In the genomic region with DNA sequence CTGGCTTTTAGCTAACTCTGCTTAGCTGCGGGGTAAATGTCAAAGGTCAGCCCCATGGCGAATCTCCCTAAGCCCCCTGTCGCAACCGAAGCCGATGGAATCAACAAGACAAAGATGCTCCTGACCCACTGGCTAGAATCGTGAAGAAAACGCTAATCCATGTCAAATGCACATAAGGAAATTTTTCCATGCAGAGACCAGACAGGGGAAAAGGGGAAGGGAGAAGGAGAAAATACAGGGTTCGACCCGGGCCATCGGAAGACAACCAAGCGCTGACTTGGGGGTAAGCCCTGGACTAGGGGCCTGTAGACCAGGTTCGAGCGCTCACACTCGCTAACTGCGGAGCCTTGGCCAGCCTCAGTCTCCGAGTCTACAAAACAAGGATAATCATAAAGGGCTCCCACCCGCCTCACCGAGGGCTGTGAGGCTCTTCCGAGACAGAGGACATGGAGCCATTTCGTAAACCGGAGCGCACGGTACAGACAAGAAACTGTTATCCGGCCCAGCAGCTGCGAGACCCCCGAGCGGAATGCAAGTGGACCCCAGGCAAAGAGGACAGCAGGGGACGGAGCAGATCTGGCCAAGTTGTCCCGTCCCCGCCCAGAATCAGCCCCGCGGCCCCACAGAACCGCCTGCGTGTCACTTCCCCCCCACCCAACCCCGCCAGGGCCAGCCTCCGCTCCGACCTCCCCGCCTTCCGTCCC, we compare ENCODE assay signal across 8 cellular contexts. TPM values are rescaled to one million over a fixed set of nuclear protein-coding genes. Genes with fewer than 3 reads are reported as not detected.
DNase-seq lines count a peak whose midpoint lies in the region; ATAC-seq and TF ChIP-seq lines count a peak whose summit lies in the region.

No MANE protein-coding gene starts in this region.

- no peak overlapping the region for H2BK5ac ChIP-seq in H9 (ENCODE audit: insufficient read length, low read length)

- H2BK120ac ChIP-seq in H9 (ENCODE audit: low read depth, low read length, poor library complexity, severe bottlenecking): no peak overlapping the region

- no peak overlapping the region for H3T11ph ChIP-seq in H9 (ENCODE audit: low read length)

- no CpG with 5 or more reads among the region's 39 CpGs for WGBS in H9 (ENCODE audit: extremely low coverage, insufficient read length, low lambda C conversion rate)

- H2AK5ac ChIP-seq in H9 (ENCODE audit: insufficient read length, low read length): no peak overlapping the region

- H3K23me2 ChIP-seq in H9 (ENCODE audit: insufficient read length, low read depth, low read length, poor library complexity, severe bottlenecking): peaks cover 7% of the 10 kb centered on the region

- in situ Hi-C loops in Panc1 (cut with HindIII; ENCODE audit: low pct_unique_long_range_greater_than_20kb, low sequenced_read_pairs): no loop called here

- intact Hi-C loops in CD4-positive, alpha-beta memory T cell (cut with micrococcal nuclease): loop anchor here (1.0 to 2.0 kb wide), 5 partner anchors 9 to 234 kb away; a partner anchor contains a TSS
- intact Hi-C loops in Panc1 (cut with micrococcal nuclease; ENCODE audit: unreplicated experiment): no loop called here

- H4K20me1 ChIP-seq in H9 (ENCODE audit: control insufficient read depth, insufficient read depth, insufficient read length): no peaks in the 10 kb centered on the region

- H3K9ac ChIP-seq in H9 (ENCODE audit: extremely low read depth, insufficient read length, low read length) (peak overlapping the region; percentile 68), endocrine pancreas (ENCODE audit: control insufficient read depth, insufficient read depth, low read length) (peak overlapping the region; percentile 97)

- peak overlapping the region; percentile 90 to 97 (median 94) for H3K4me3 Mint-ChIP-seq in CD4-positive, alpha-beta memory T cell
- H3K4me3 Mint-ChIP-seq in H9 (peak overlapping the region; percentile 93 to 95), naive B cell (peak overlapping the region; percentile 91 to 97 (median 94))

- H3K4me3 ChIP-seq in CD4-positive, alpha-beta memory T cell (ENCODE audit: low read length in 2 of 2): peak overlapping the region; percentile 73 to 95
- H3K4me3 ChIP-seq in Panc1 (ENCODE audit: low read depth in 2 of 2, low read length in 2 of 2): peak overlapping the region; percentile 97
- peak overlapping the region; percentile 85 for H3K4me3 ChIP-seq in endocrine pancreas (ENCODE audit: control insufficient read depth, insufficient read depth, low read length)

- H3K18ac ChIP-seq in H9 (ENCODE audit: insufficient read length, low read depth, low read length): no peak overlapping the region

- H3K27ac Mint-ChIP-seq in CD4-positive, alpha-beta memory T cell: peak overlapping the region; percentile 90 to 99 (median 96)
- H3K27ac Mint-ChIP-seq in H9 (peak overlapping the region; percentile 92 to 97 (median 94)), naive B cell (peak overlapping the region; percentile 95 to 99 (median 97))

- no peak overlapping the region for H2BK15ac ChIP-seq in H9 (ENCODE audit: low read depth, low read length)

- DNase-seq in CD4-positive, alpha-beta memory T cell: peak in 1 of 5 donors; percentile 38
- no peak for DNase-seq in H9
- DNase-seq in Panc1 (ENCODE audit: low read depth, low spot score): no peak
- DNase-seq in naive B cell: no peak
- no peak for DNase-seq in NCI-H1092 (lab: John Stamatoyannopoulos, UW)
- DNase-seq in GDM1 (lab: John Stamatoyannopoulos, UW): no peak
- no peak for DNase-seq in HK-2 (ENCODE audit: unreplicated experiment)

- H3K36me3 ChIP-seq in CD4-positive, alpha-beta memory T cell (ENCODE audit: insufficient read depth, low read length): peaks cover 13% of the 10 kb centered on the region
- H3K36me3 ChIP-seq in Panc1 (ENCODE audit: control insufficient read depth, insufficient read depth, low read length): peaks cover 9% of the 10 kb centered on the region; the same call in 1 of the 2 replicates
- H3K36me3 ChIP-seq in endocrine pancreas (ENCODE audit: control insufficient read depth, insufficient read depth, low read length): no peaks in the 10 kb centered on the region

- no peaks in the 10 kb centered on the region for H3K27me3 ChIP-seq in CD4-positive, alpha-beta memory T cell (ENCODE audit: insufficient read depth, low read length)
- H3K27me3 ChIP-seq in H9 (ENCODE audit: insufficient read depth, low read length) (no peaks in the 10 kb centered on the region), Panc1 (ENCODE audit: control insufficient read depth, insufficient read depth, low read length) (no peaks in the 10 kb centered on the region), endocrine pancreas (ENCODE audit: control insufficient read depth, insufficient read depth, low read length) (no peaks in the 10 kb centered on the region)

- no peak overlapping the region; the same call in 1 of the 2 replicates for H3K14ac ChIP-seq in H9 (ENCODE audit: insufficient read depth, low read length)

- peaks cover 11 to 36% of the 10 kb centered on the region in 2 donors for H3K36me3 Mint-ChIP-seq in CD4-positive, alpha-beta memory T cell
- H3K36me3 Mint-ChIP-seq in H9 (ENCODE audit: insufficient read depth in 1 of 3, low read depth in 3 of 3): peaks cover 2 to 18% (median 9%) of the 10 kb centered on the region in 3 experiments; a peak in 5 of 7 replicates
- no peaks in the 10 kb centered on the region for H3K36me3 Mint-ChIP-seq in naive B cell

- H3K79me1 ChIP-seq in H9 (ENCODE audit: insufficient read depth, low read depth, low read length, poor library complexity, severe bottlenecking): no peaks in the 10 kb centered on the region

- H3K79me2 ChIP-seq in H9 (ENCODE audit: insufficient read depth, low read length): peaks cover 31% of the 10 kb centered on the region; the same call in 1 of the 2 replicates

- H3K27ac ChIP-seq in CD4-positive, alpha-beta memory T cell (ENCODE audit: low read depth, low read length): peak overlapping the region; percentile 93
- H3K27ac ChIP-seq in H9 (ENCODE audit: insufficient read length, low read depth, low read length) (no peak overlapping the region), Panc1 (ENCODE audit: low read length) (peak overlapping the region; percentile 91)

- no peak overlapping the region for H4K5ac ChIP-seq in H9 (ENCODE audit: insufficient read length, low read depth, low read length)

- no peak overlapping the region for H4K91ac ChIP-seq in H9 (ENCODE audit: insufficient read length, low read depth, low read length)

- no peak overlapping the region for H2BK20ac ChIP-seq in H9 (ENCODE audit: low read depth, low read length, poor library complexity, severe bottlenecking)

- H2BK12ac ChIP-seq in H9 (ENCODE audit: insufficient read length, low read depth, low read length): no peak overlapping the region

- H2AFZ ChIP-seq in H9 (ENCODE audit: low read length): no peak overlapping the region

- H3K9me3 ChIP-seq in CD4-positive, alpha-beta memory T cell (ENCODE audit: control insufficient read depth in 1 of 2, low read length in 2 of 2): no peaks in the 10 kb centered on the region
- no peaks in the 10 kb centered on the region for H3K9me3 ChIP-seq in H9 (ENCODE audit: control insufficient read depth, low read depth, low read length)
- H3K9me3 ChIP-seq in Panc1 (ENCODE audit: control insufficient read depth, insufficient read depth, low read depth, low read length): no peaks in the 10 kb centered on the region
- H3K9me3 ChIP-seq in endocrine pancreas (ENCODE audit: control insufficient read depth, low read length): no peaks in the 10 kb centered on the region

- H3K4me1 Mint-ChIP-seq in CD4-positive, alpha-beta memory T cell: peaks cover 39 to 85% (median 54%) of the 10 kb centered on the region in 4 donors
- peaks cover 11 to 16% of the 10 kb centered on the region in 2 experiments for H3K4me1 Mint-ChIP-seq in H9
- H3K4me1 Mint-ChIP-seq in naive B cell: peaks cover 36 to 54% (median 43%) of the 10 kb centered on the region in 3 donors

- CTCF ChIA-PET in CD4-positive, alpha-beta memory T cell (lab: Charles Lee; ENCODE audit: partially characterized antibody): interaction anchor here (1.3 to 7.1 kb wide), 2 partner anchors 22 to 52 kb away, joined by 3 to 106 read pairs; a partner anchor contains a TSS
- CTCF ChIA-PET in Panc1 (lab: Charles Lee): interaction anchor here (0.6 to 1.0 kb wide), 2 partner anchors 23 to 218 kb away, joined by 3 to 5 read pairs; a partner anchor contains a TSS

- ATAC-seq in Panc1: peak; percentile 46
- peak; percentile 12 to 14 for ATAC-seq in naive B cell (ENCODE audit: low read depth in 2 of 2)

- H3K4me2 ChIP-seq in H9 (ENCODE audit: insufficient read depth, insufficient read length, low read length): peak overlapping the region; percentile 100

- H3K9me3 Mint-ChIP-seq in CD4-positive, alpha-beta memory T cell: peaks cover 0 to 4% (median 0%) of the 10 kb centered on the region in 8 donors
- H3K9me3 Mint-ChIP-seq in H9 (no peaks in the 10 kb centered on the region), naive B cell (no peaks in the 10 kb centered on the region)

- H3K56ac ChIP-seq in H9 (ENCODE audit: insufficient read length, low read depth, low read length): no peak overlapping the region

- no peak overlapping the region for H3K4ac ChIP-seq in H9 (ENCODE audit: low read depth, low read length)

- no peak for TF ChIP-seq CTCF in H9 (conservative IDR thresholded peaks at IDR 0.05)
- TF ChIP-seq CTCF in Panc1 (IDR thresholded peaks at IDR 0.05): no peak

- H3K4me1 ChIP-seq in CD4-positive, alpha-beta memory T cell (ENCODE audit: insufficient read depth, low read length): peaks cover 76% of the 10 kb centered on the region
- H3K4me1 ChIP-seq in H9 (ENCODE audit: insufficient read depth, low read length) (no peaks in the 10 kb centered on the region), Panc1 (ENCODE audit: control insufficient read depth, insufficient read depth, low read length) (peaks cover 26% of the 10 kb centered on the region), endocrine pancreas (ENCODE audit: control insufficient read depth, insufficient read depth, low read length) (peaks cover 5% of the 10 kb centered on the region)

- BruUV-seq in Panc1 (replicated peaks; lab: Mats Ljungman, UMichigan): no TSS peak

- POLR2A ChIA-PET in CD4-positive, alpha-beta memory T cell (lab: Charles Lee; ENCODE audit: partially characterized antibody): interaction anchor here (0.5 to 6.1 kb wide), 17 partner anchors 8 to 850 kb away, joined by 3 to 119 read pairs (median 6); a partner anchor contains a TSS
- POLR2A ChIA-PET in Panc1 (lab: Charles Lee): interaction anchor here (0.7 to 1.1 kb wide), 3 partner anchors 23 to 780 kb away, joined by 3 to 12 read pairs (median 4); a partner anchor contains a TSS

- H3K27me3 Mint-ChIP-seq in CD4-positive, alpha-beta memory T cell: no peaks in the 10 kb centered on the region
- peaks cover 1% of the 10 kb centered on the region for H3K27me3 Mint-ChIP-seq in H9 (ENCODE audit: low read depth)
- H3K27me3 Mint-ChIP-seq in naive B cell: no peaks in the 10 kb centered on the region

- H4K8ac ChIP-seq in H9 (replicated peaks; ENCODE audit: insufficient read length, low read depth, low read length): no peak overlapping the region

- H3K23ac ChIP-seq in H9 (ENCODE audit: insufficient read length, low read depth, low read length): no peak overlapping the region

RNA-seq across cellular contexts. Expression of a gene that starts 0.5 kb away (rescaled TPM):
- total RNA-seq in CD4-positive, alpha-beta memory T cell: 100 to 1,000 TPM in 1 of 2 experiments, 10 to 100 TPM in 1; 87.3 to 100 TPM
- polyA plus RNA-seq in CD4-positive, alpha-beta memory T cell: 10 to 100 TPM; 25.2 to 30.6 TPM
- total RNA-seq in H9 (2021): 144 and 153 TPM in 2 replicates
- total RNA-seq in Panc1 (2021; ENCODE audit: unreplicated experiment): 171 TPM
- 79.1 TPM for polyA plus RNA-seq in Panc1 (2012; ENCODE audit: insufficient read length)
- 10 to 100 TPM in 5 of 6 donors, 1 to 10 TPM in 1; 9.4 to 40.7 (median 25.2) TPM for polyA plus RNA-seq in naive B cell (ENCODE audit: low read depth in 6 of 6)

RNA-seq across cellular contexts. Expression of a gene that starts 23.3 kb away (rescaled TPM):
- 10 to 100 TPM; 29.3 to 31.4 TPM for total RNA-seq in CD4-positive, alpha-beta memory T cell
- 10 to 100 TPM; 16.4 to 21.9 TPM for polyA plus RNA-seq in CD4-positive, alpha-beta memory T cell
- total RNA-seq in H9 (2021) (12.8 and 13.4 TPM in 2 replicates), Panc1 (2021; ENCODE audit: unreplicated experiment) (39.3 TPM)
- polyA plus RNA-seq in Panc1 (2012; ENCODE audit: insufficient read length): 35.5 TPM
- 10 to 100 TPM; 19.8 to 33.5 (median 25.0) TPM for polyA plus RNA-seq in naive B cell (ENCODE audit: low read depth in 6 of 6)

RNA-seq across cellular contexts. Expression of a gene that starts 37.2 kb away (rescaled TPM):
- total RNA-seq in CD4-positive, alpha-beta memory T cell: 1 to 10 TPM; 4.7 to 5.8 TPM
- polyA plus RNA-seq in CD4-positive, alpha-beta memory T cell: 1 to 10 TPM in 1 of 2 donors, under 1 TPM in 1; 0.68 to 2.7 TPM
- 4.8 and 5.3 TPM in 2 replicates for total RNA-seq in H9 (2021)
- total RNA-seq in Panc1 (2021; ENCODE audit: unreplicated experiment): 16.6 TPM
- 23.3 TPM for polyA plus RNA-seq in Panc1 (2012; ENCODE audit: insufficient read length)
- 1 to 10 TPM; 1.8 to 3.0 (median 2.2) TPM for polyA plus RNA-seq in naive B cell (ENCODE audit: low read depth in 6 of 6)
